18 cellular contexts compared by ENCODE assay signal in the genomic region with DNA sequence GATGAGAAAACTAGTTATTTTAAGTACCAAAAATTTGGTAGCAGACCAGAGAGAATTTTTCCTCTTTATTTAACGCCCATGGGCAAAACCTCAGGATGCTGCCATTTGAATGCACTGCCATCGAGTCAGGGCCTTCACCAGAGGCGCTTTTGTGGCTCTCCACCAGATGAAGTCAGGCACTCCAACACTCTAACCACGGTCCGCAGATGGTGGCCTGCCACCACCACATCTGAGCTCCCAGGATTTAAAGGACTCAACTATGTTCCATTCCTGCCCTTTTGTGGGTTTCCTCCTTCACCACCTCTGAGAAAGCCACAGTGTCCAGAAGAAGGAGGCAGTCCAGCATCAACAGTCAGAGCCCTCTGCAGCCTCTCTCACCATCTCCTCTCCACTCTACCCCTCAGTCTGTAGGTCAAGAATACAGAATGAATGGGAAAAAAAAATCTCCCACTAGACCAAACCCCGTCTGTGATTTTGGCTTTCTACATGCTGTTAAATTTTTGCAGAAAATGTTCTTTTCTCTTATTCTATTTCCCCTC.
DNase-seq lines count a peak whose midpoint lies in the region; ATAC-seq and TF ChIP-seq lines count a peak whose summit lies in the region.
"Had no signal": no experiment of that assay in that cellular context is flagged by ENCODE, and none has a peak within 500 bp of the region (broad histone marks: within the 10 kb centered on the region; RNA-seq: fewer than 3 reads in every experiment).

No MANE protein-coding gene starts in this region.

- TF ChIP-seq CTCF in left ventricle myocardium inferior (IDR thresholded peaks at IDR 0.05; ENCODE audit: borderline replicate concordance), result no peak

- H3K9me3 ChIP-seq in left ventricle myocardium inferior (replicated peaks) (no peaks in the 10 kb centered on the region), aorta (ENCODE audit: control insufficient read depth, low read length) (no peaks in the 10 kb centered on the region)
- H3K9me3 ChIP-seq: Caco-2, tibial nerve had no signal

- no peaks in the 10 kb centered on the region for H3K36me3 ChIP-seq in left ventricle myocardium inferior
- H3K36me3 ChIP-seq in rectal smooth muscle tissue (ENCODE audit: control insufficient read depth, insufficient read depth, low read length), result no peaks in the 10 kb centered on the region
- no peaks in the 10 kb centered on the region for H3K36me3 ChIP-seq in aorta (ENCODE audit: control insufficient read depth in 1 of 2, insufficient read depth in 2 of 2, low read length in 1 of 2)
- H3K36me3 ChIP-seq: tibial nerve had no signal

- H3K27ac ChIP-seq in left ventricle myocardium inferior (replicated peaks) (peak overlapping the region; percentile 81), rectal smooth muscle tissue (ENCODE audit: low read depth, low read length) (peak overlapping the region; percentile 64), aorta (ENCODE audit: low read depth in 1 of 2, low read length in 2 of 2) (peak overlapping the region in 1 of 2 donors; percentile 3)

- no peak overlapping the region for H3K9ac ChIP-seq in rectal smooth muscle tissue (ENCODE audit: low read length)

- H3K27me3 ChIP-seq in left ventricle myocardium inferior (ENCODE audit: low read depth), result no peaks in the 10 kb centered on the region
- H3K27me3 ChIP-seq in rectal smooth muscle tissue (ENCODE audit: control insufficient read depth, insufficient read depth, low read length), result no peaks in the 10 kb centered on the region
- no peaks in the 10 kb centered on the region for H3K27me3 ChIP-seq in aorta (ENCODE audit: control insufficient read depth in 1 of 2, insufficient read depth in 2 of 2, low read length in 1 of 2)
- H3K27me3 ChIP-seq: tibial nerve had no signal

- H3K4me1 ChIP-seq in left ventricle myocardium inferior (peaks cover 45% of the 10 kb centered on the region), rectal smooth muscle tissue (ENCODE audit: control insufficient read depth, insufficient read depth, low read length) (peaks cover 27% of the 10 kb centered on the region), aorta (ENCODE audit: control insufficient read depth in 1 of 2, insufficient read depth in 2 of 2, low read length in 2 of 2) (peaks cover 0 to 8% of the 10 kb centered on the region in 2 donors)
- H3K4me1 ChIP-seq: Caco-2 had no signal

- DNase-seq in astrocyte of the hippocampus (ENCODE audit: low read depth, low spot score) (peak; percentile 75), left ventricle myocardium inferior (no peak), aorta (no peak), anterior cingulate cortex (lab: John Stamatoyannopoulos, UW) (no peak), T-helper 9 cell (no peak)
- DNase-seq: activated CD4-positive, alpha-beta T cell treated with anti-CD3 and anti-CD28 coated beads for 48 hours; activated CD8-positive, alpha-beta memory T cell treated with anti-CD3 and anti-CD28 coated beads, Interleukin-2, amount 10 ng/mL, durations not matched to agents 7 days and 5 days; activated naive CD8-positive, alpha-beta T cell treated with anti-CD3 and anti-CD28 coated beads, Interleukin-2, amount 10 ng/mL, durations not matched to agents 7 days and 5 days; Caco-2; cerebellar nuclear complex; endodermal cell; hippocampal formation; NCI-H1417 treated with DMSO at 0.1 percent for 48 hours; NCI-H524 treated with DMSO at 0.1 percent for 48 hours had no signal

- intact Hi-C loops in left ventricle myocardium inferior (cut with micrococcal nuclease), result no loop called here
- intact Hi-C loops in aorta (cut with DNase I), result no loop called here

- no peak overlapping the region for H3K4me3 ChIP-seq in left ventricle myocardium inferior
- no peak overlapping the region for H3K4me3 ChIP-seq in rectal smooth muscle tissue (ENCODE audit: low read length)
- no peak overlapping the region for H3K4me3 ChIP-seq in aorta (ENCODE audit: low read length in 2 of 2)
- H3K4me3 ChIP-seq: tibial nerve had no signal

- ATAC-seq in aorta (ENCODE audit: low FRiP score), result peak; percentile 57
- ATAC-seq in GM21723 (IDR thresholded peaks at IDR 0.05; ENCODE audit: unreplicated experiment), result no peak
- ATAC-seq: activated CD8-positive, alpha-beta memory T cell treated with anti-CD3 and anti-CD28 coated beads, Interleukin-2, amount 10 ng/mL, durations not matched to agents 7 days and 5 days; activated T-helper 17 cell treated with anti-CD3 and anti-CD28 coated beads, Interleukin-2, amount 50 U/mL, for 72 hours had no signal

- 48% methylated on average over 6 of the region's 6 CpGs for WGBS in aorta, 2 donors
